Comparison of ENCODE assay signal across 11 cellular contexts in genomic region chr17:74842146-74842598, GRCh38. TPM values are rescaled to one million over a fixed set of nuclear protein-coding genes. Genes with fewer than 3 reads are reported as not detected.
DNase-seq lines count a peak whose midpoint lies in the region; ATAC-seq, FAIRE-seq and TF ChIP-seq lines count a peak whose summit lies in the region.
"Had no signal": no experiment of that assay in that cellular context is flagged by ENCODE, and none has a peak within 500 bp of the region (broad histone marks: within the 10 kb centered on the region; RNA-seq: fewer than 3 reads in every experiment).

No MANE protein-coding gene starts in this region.

- FAIRE-seq in kidney (lab: Jason Lieb, UNC), result no peak

- no peak overlapping the region for H3K9ac ChIP-seq in kidney (ENCODE audit: low read length in 2 of 2)

- H3K9me3 Mint-ChIP-seq in naive B cell, result no peaks in the 10 kb centered on the region
- H3K9me3 Mint-ChIP-seq in activated T-helper 2 cell treated with anti-CD3 and anti-CD28 coated beads, Interferon-gamma antibody, Interleukin-2, Interleukin-4, amounts not matched to agents 10 μg/mL and 5 μg/mL and 100 μg/mL, durations not matched to agents 14 hours and 24 hours and 36 hours, result no peaks in the 10 kb centered on the region

- peaks cover 21 to 23% (median 22%) of the 10 kb centered on the region in 3 donors for H3K27me3 Mint-ChIP-seq in naive B cell
- H3K27me3 Mint-ChIP-seq in activated T-helper 2 cell treated with anti-CD3 and anti-CD28 coated beads, Interferon-gamma antibody, Interleukin-2, Interleukin-4, amounts not matched to agents 10 μg/mL and 5 μg/mL and 100 μg/mL, durations not matched to agents 14 hours and 24 hours and 36 hours (ENCODE audit: low read depth), result peaks cover 15% of the 10 kb centered on the region

- H3K27ac Mint-ChIP-seq in naive B cell, result peak overlapping the region in 1 of 6 donors; percentile 49
- no peak overlapping the region for H3K27ac Mint-ChIP-seq in activated T-helper 2 cell treated with anti-CD3 and anti-CD28 coated beads, Interferon-gamma antibody, Interleukin-2, Interleukin-4, amounts not matched to agents 10 μg/mL and 5 μg/mL and 100 μg/mL, durations not matched to agents 14 hours and 24 hours and 36 hours
- H3K27ac Mint-ChIP-seq: activated CD8-positive, alpha-beta memory T cell treated with anti-CD3 and anti-CD28 coated beads, Interleukin-2, amount 10 ng/mL, durations not matched to agents 7 days and 5 days had no signal

- TF ChIP-seq CTCF in AG10803 (conservative IDR thresholded peaks at IDR 0.05; ENCODE audit: low read length) (no peak), LNCaP clone FGC (IDR thresholded peaks at IDR 0.05; ENCODE audit: control insufficient read depth, extremely low read depth, insufficient read depth) (no peak), dorsolateral prefrontal cortex (IDR thresholded peaks at IDR 0.05 in 54 of 56, conservative IDR thresholded peaks at IDR 0.05 in 2 of 56; ENCODE audit: low read depth in 1 of 56, partially characterized antibody in 56 of 56) (no peak), kidney (IDR thresholded peaks at IDR 0.05; ENCODE audit: borderline replicate concordance, extremely low read depth, insufficient read depth) (no peak)

- DNase-seq in AG10803 (ENCODE audit: low read depth), result no peak
- no peak for DNase-seq in LNCaP clone FGC (ENCODE audit: low read depth)
- peak in 1 of 10 donors; percentile 62 for DNase-seq in dorsolateral prefrontal cortex
- no peak for DNase-seq in naive B cell
- no peak for DNase-seq in kidney
- no peak for DNase-seq in NCI-H510A treated with DMSO at 0.1 percent for 48 hours (lab: John Stamatoyannopoulos, UW)
- no peak for DNase-seq in T-helper 2 cell
- no peak for DNase-seq in activated T-helper 2 cell treated with anti-CD3 and anti-CD28 coated beads, Interferon-gamma antibody, Interleukin-2, Interleukin-4, amounts not matched to agents 10 μg/mL and 5 μg/mL and 100 μg/mL, durations not matched to agents 14 hours and 24 hours and 36 hours (ENCODE audit: low spot score)
- DNase-seq: activated CD8-positive, alpha-beta memory T cell treated with anti-CD3 and anti-CD28 coated beads, Interleukin-2, amount 10 ng/mL, durations not matched to agents 7 days and 5 days; RPMI8226 had no signal

- H3K27ac ChIP-seq in dorsolateral prefrontal cortex (peak overlapping the region in 55 of 59 donors; percentile 17 to 93 (median 81)), kidney (ENCODE audit: low read depth in 2 of 2, low read length in 2 of 2) (no peak overlapping the region)

- intact Hi-C loops in dorsolateral prefrontal cortex (cut with DNase I) (loop anchor here in 1 of 2 donors (2.0 kb wide), 1 partner anchor 23 kb away; no protein-coding TSS in a partner anchor), kidney (cut with DNase I) (no loop called here)
- intact Hi-C loops in activated T-helper 2 cell treated with anti-CD3 and anti-CD28 coated beads, Interferon-gamma antibody, Interleukin-2, Interleukin-4, amounts not matched to agents 10 μg/mL and 5 μg/mL and 100 μg/mL, durations not matched to agents 14 hours and 24 hours and 36 hours (cut with micrococcal nuclease), result no loop called here

- H3K4me3 ChIP-seq in AG10803 (ENCODE audit: low read length) (0 out of 2 replicates have a peak overlapping the region, but pooled peaks have one; percentile 15), LNCaP clone FGC (ENCODE audit: low read depth, low read length) (peak overlapping the region; percentile 30), dorsolateral prefrontal cortex (peak overlapping the region in 50 of 59 donors; percentile 14 to 64 (median 46)), kidney (ENCODE audit: low read length in 2 of 2) (no peak overlapping the region)

- no peaks in the 10 kb centered on the region for H3K27me3 ChIP-seq in dorsolateral prefrontal cortex

- H3K4me1 ChIP-seq in kidney (ENCODE audit: control insufficient read depth in 1 of 2, insufficient read depth in 1 of 2, low read depth in 1 of 2, low read length in 2 of 2), result peaks cover 0 to 10% of the 10 kb centered on the region in 2 donors

- peaks cover 17 to 25% (median 23%) of the 10 kb centered on the region in 3 donors for H3K4me1 Mint-ChIP-seq in naive B cell
- peaks cover 5% of the 10 kb centered on the region for H3K4me1 Mint-ChIP-seq in activated T-helper 2 cell treated with anti-CD3 and anti-CD28 coated beads, Interferon-gamma antibody, Interleukin-2, Interleukin-4, amounts not matched to agents 10 μg/mL and 5 μg/mL and 100 μg/mL, durations not matched to agents 14 hours and 24 hours and 36 hours (ENCODE audit: low read depth)

- H3K9me3 ChIP-seq in kidney (ENCODE audit: control insufficient read depth in 1 of 2, low read length in 2 of 2), result no peaks in the 10 kb centered on the region

- H3K4me3 Mint-ChIP-seq in naive B cell, result peak overlapping the region in 6 of 8 donors; percentile 19 to 64 (median 56)
- no peak overlapping the region for H3K4me3 Mint-ChIP-seq in activated T-helper 2 cell treated with anti-CD3 and anti-CD28 coated beads, Interferon-gamma antibody, Interleukin-2, Interleukin-4, amounts not matched to agents 10 μg/mL and 5 μg/mL and 100 μg/mL, durations not matched to agents 14 hours and 24 hours and 36 hours (ENCODE audit: low read depth)
- H3K4me3 Mint-ChIP-seq: activated CD8-positive, alpha-beta memory T cell treated with anti-CD3 and anti-CD28 coated beads, Interleukin-2, amount 10 ng/mL, durations not matched to agents 7 days and 5 days had no signal

- ATAC-seq in naive B cell (ENCODE audit: low read depth in 2 of 2), result no peak
- ATAC-seq: activated CD8-positive, alpha-beta memory T cell treated with anti-CD3 and anti-CD28 coated beads, Interleukin-2, amount 10 ng/mL, durations not matched to agents 7 days and 5 days had no signal

- H3K36me3 Mint-ChIP-seq in naive B cell, result no peaks in the 10 kb centered on the region
- H3K36me3 Mint-ChIP-seq in activated T-helper 2 cell treated with anti-CD3 and anti-CD28 coated beads, Interferon-gamma antibody, Interleukin-2, Interleukin-4, amounts not matched to agents 10 μg/mL and 5 μg/mL and 100 μg/mL, durations not matched to agents 14 hours and 24 hours and 36 hours (ENCODE audit: low read depth), result peaks cover 3% of the 10 kb centered on the region

- no peaks in the 10 kb centered on the region for H3K36me3 ChIP-seq in kidney (ENCODE audit: control insufficient read depth in 1 of 2, insufficient read depth in 2 of 2, low read length in 2 of 2)

RNA-seq across cellular contexts. Expression of gene GRIN2C, which starts 17.5 kb away (rescaled TPM):
- total RNA-seq in dorsolateral prefrontal cortex, result 10 to 100 TPM; 10.3 to 74.2 (median 26.7) TPM
- polyA plus RNA-seq in naive B cell (ENCODE audit: low read depth in 6 of 6), result under 1 TPM in 2 of 6 donors, not detected in 4; 0.04 to 0.05 TPM
- total RNA-seq in kidney, result 0.31 TPM
- polyA plus RNA-seq in kidney (ENCODE audit: insufficient read depth, low read depth, low replicate concordance), result 0.15 TPM
- 0.14 and 0.16 TPM in 2 replicates for total RNA-seq in activated T-helper 2 cell treated with anti-CD3 and anti-CD28 coated beads, Interferon-gamma antibody, Interleukin-2, Interleukin-4, amounts not matched to agents 10 μg/mL and 5 μg/mL and 100 μg/mL, durations not matched to agents 14 hours and 24 hours and 36 hours
- total RNA-seq: Daoy had no signal

RNA-seq across cellular contexts. Expression of gene FDXR, which starts 30.6 kb away (rescaled TPM):
- 10 to 100 TPM in 57 of 120 experiments, 1 to 10 TPM in 63; 4.2 to 20.9 (median 9.9) TPM for total RNA-seq in dorsolateral prefrontal cortex
- 1 to 10 TPM in 5 of 6 donors, not detected in 1; 1.2 to 6.1 (median 3.9) TPM for polyA plus RNA-seq in naive B cell (ENCODE audit: low read depth in 6 of 6)
- 9.0 TPM for total RNA-seq in kidney
- polyA plus RNA-seq in kidney (ENCODE audit: insufficient read depth, low read depth, low replicate concordance), result 15.2 TPM
- total RNA-seq in activated T-helper 2 cell treated with anti-CD3 and anti-CD28 coated beads, Interferon-gamma antibody, Interleukin-2, Interleukin-4, amounts not matched to agents 10 μg/mL and 5 μg/mL and 100 μg/mL, durations not matched to agents 14 hours and 24 hours and 36 hours, result 17.8 and 19.7 TPM in 2 replicates

RNA-seq across cellular contexts. Expression of gene FADS6, which starts 51.3 kb away (rescaled TPM):
- total RNA-seq in dorsolateral prefrontal cortex, result 10 to 100 TPM in 115 of 120 experiments, 1 to 10 TPM in 5; 4.6 to 28.7 (median 17.6) TPM
- not detected for polyA plus RNA-seq in naive B cell (ENCODE audit: low read depth in 6 of 6)
- total RNA-seq in kidney, result not detected
- not detected for polyA plus RNA-seq in kidney (ENCODE audit: insufficient read depth, low read depth, low replicate concordance)
- total RNA-seq in activated T-helper 2 cell treated with anti-CD3 and anti-CD28 coated beads, Interferon-gamma antibody, Interleukin-2, Interleukin-4, amounts not matched to agents 10 μg/mL and 5 μg/mL and 100 μg/mL, durations not matched to agents 14 hours and 24 hours and 36 hours, result not detected in 2 replicates
- total RNA-seq: activated CD8-positive, alpha-beta memory T cell treated with anti-CD3 and anti-CD28 coated beads, Interleukin-2, amount 10 ng/mL, durations not matched to agents 7 days and 5 days; Daoy had no signal

Comparison
In these comparisons a context has a peak if more than half of its experiments do, and no peak if none do; other contexts are left out.
1. H3K4me3 ChIP-seq: peak in AG10803 (single experiment), LNCaP clone FGC (single experiment) and dorsolateral prefrontal cortex (50 of 59); none in kidney (0 of 2).
2. H3K27ac ChIP-seq: peak in dorsolateral prefrontal cortex (55 of 59); none in kidney (0 of 2).